ENCODE assay signal across 9 cellular contexts in genomic region chr7:44945479-44945878, GRCh38. TPM values are rescaled to one million over a fixed set of nuclear protein-coding genes. Genes with fewer than 3 reads are reported as not detected.
"Had no signal": no experiment of that assay in that cellular context is flagged by ENCODE, and none has a peak within 500 bp of the region (broad histone marks: within the 10 kb centered on the region; RNA-seq: fewer than 3 reads in every experiment).

No MANE protein-coding gene starts in this region.

- H3K4me1 Mint-ChIP-seq: H9 had no signal

- H3K9ac ChIP-seq: GM23248 had no signal

- H3K27ac ChIP-seq: GM23248 had no signal

- H3K9me3 Mint-ChIP-seq: GM23338, H9, HFFc6 had no signal

- DNase-seq: GM23248, GOT3, H9, HCEC 1CT, HFFc6 had no signal

- H3K4me1 ChIP-seq: HAP-1 had no signal

- H3K36me3 ChIP-seq: HAP-1 had no signal

- H3K9me3 ChIP-seq: HAP-1 had no signal

- H3K4me3 ChIP-seq: GM23248, GM23338, HAP-1 had no signal

- H3K4me2 ChIP-seq: GM23338 had no signal

- H2AFZ ChIP-seq: GM23248, GM23338 had no signal

- H3K27ac Mint-ChIP-seq: GM23338, H9, HFFc6 had no signal

- H3K4me3 Mint-ChIP-seq: GM23338, H9, HFFc6 had no signal

RNA-seq across cellular contexts. Expression of gene MYO1G, which starts 33.3 kb away (rescaled TPM):
- total RNA-seq: GM23248, H4, H7, HFFc6 had no signal
- polyA plus RNA-seq: GM23248 had no signal
